In the genomic region with DNA sequence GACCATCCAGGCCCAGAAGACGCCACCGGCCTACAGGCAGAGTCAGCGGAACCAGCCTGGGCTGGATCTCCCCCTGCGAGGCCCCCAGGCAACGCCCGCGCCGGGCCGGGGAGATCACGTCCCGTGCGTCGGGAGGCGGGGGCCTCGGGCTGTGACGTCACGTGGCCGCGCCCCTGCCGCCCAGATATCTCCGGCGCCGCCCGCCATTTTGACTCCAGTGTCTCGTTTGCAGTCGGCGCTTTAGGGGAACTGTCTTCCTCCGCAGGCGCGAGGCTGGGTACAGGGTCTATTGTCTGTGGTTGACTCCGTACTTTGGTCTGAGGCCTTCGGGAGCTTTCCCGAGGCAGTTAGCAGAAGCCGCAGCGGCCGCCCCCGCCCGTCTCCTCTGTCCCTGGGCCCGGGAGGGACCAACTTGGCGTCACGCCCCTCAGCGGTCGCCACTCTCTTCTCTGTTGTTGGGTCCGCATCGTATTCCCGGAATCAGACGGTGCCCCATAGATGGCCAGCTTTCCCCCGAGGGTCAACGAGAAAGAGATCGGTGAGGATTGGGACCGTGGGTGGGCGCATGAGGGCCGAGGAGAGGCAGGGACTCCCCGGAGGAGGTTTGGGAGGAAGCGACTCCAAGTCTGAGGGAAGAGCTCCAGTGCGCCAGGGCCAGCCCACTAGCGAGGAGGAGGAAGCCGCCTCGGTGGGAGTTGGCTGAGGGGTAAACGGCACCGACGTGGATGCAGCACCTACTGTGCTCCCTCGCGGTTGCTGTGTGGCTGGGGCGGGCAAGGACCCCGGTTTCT, we compare ENCODE assay signal across 8 cellular contexts. TPM values are rescaled to one million over a fixed set of nuclear protein-coding genes. Genes with fewer than 3 reads are reported as not detected.
DNase-seq lines count a peak whose midpoint lies in the region; ATAC-seq and TF ChIP-seq lines count a peak whose summit lies in the region.

A gene with protein sequence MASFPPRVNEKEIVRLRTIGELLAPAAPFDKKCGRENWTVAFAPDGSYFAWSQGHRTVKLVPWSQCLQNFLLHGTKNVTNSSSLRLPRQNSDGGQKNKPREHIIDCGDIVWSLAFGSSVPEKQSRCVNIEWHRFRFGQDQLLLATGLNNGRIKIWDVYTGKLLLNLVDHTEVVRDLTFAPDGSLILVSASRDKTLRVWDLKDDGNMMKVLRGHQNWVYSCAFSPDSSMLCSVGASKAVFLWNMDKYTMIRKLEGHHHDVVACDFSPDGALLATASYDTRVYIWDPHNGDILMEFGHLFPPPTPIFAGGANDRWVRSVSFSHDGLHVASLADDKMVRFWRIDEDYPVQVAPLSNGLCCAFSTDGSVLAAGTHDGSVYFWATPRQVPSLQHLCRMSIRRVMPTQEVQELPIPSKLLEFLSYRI (plus strand): TSS at position 217 of the 791 bp plus-strand sequence. CDS start 282 bp downstream, at position 499.

- peak; percentile 97 to 100 for TF ChIP-seq EP300 in tibial nerve (IDR thresholded peaks at IDR 0.05)

- H2BK120ac ChIP-seq in trophoblast cell (ENCODE audit: insufficient read depth, low read length, poor library complexity), result peak within 1 kb of the TSS; percentile 67

- H3K9me3 ChIP-seq in adipocyte (ENCODE audit: control insufficient read depth, low read length), result no peaks in the 10 kb centered on the region
- H3K9me3 ChIP-seq in cardiac muscle cell (ENCODE audit: low read depth), result no peaks in the 10 kb centered on the region
- no peaks in the 10 kb centered on the region for H3K9me3 ChIP-seq in trophoblast cell (ENCODE audit: insufficient read depth, low read depth, low read length)
- H3K9me3 ChIP-seq in tibial nerve, result no peaks in the 10 kb centered on the region

- H4K12ac ChIP-seq in trophoblast cell (ENCODE audit: low read depth, low read length), result peak within 1 kb of the TSS; percentile 63

- H3K27ac ChIP-seq in cardiac muscle cell (peak within 1 kb of the TSS; percentile 98), trophoblast cell (ENCODE audit: low read depth, low read length) (peak within 1 kb of the TSS; percentile 79), tibial nerve (peak within 1 kb of the TSS; percentile 96 to 100 (median 100))

- peak; percentile 76 for ATAC-seq in HG02840 (IDR thresholded peaks at IDR 0.05; ENCODE audit: low FRiP score, unreplicated experiment)

- no CpG with 5 or more reads among the region's 66 CpGs for WGBS in trophoblast cell (ENCODE audit: extremely low coverage, insufficient coverage, insufficient read length)
- WGBS in tibial nerve, 2 donors, result 0% methylated on average over 28 to 43 of the region's 66 CpGs

- in situ Hi-C loops in GM13976 (cut with MboI; ENCODE audit: low sequenced_read_pairs, unreplicated experiment), result loop anchor here (25.0 kb wide), 1 partner anchor 168 kb away; the partner anchor contains the start of gene KSR1

- peak within 1 kb of the TSS; percentile 99 for H3K4me3 ChIP-seq in adipocyte (ENCODE audit: low read length)
- H3K4me3 ChIP-seq in cardiac muscle cell, result peak within 1 kb of the TSS; percentile 49
- H3K4me3 ChIP-seq in trophoblast cell (ENCODE audit: low read depth, low read length), result peak within 1 kb of the TSS; percentile 86
- H3K4me3 ChIP-seq in tibial nerve, result peak within 1 kb of the TSS; percentile 67 to 99 (median 88)

- peaks cover 25% of the 10 kb centered on the region for H3K79me2 ChIP-seq in trophoblast cell (ENCODE audit: control insufficient read depth, insufficient read depth, low read length, poor library complexity)

- peak within 1 kb of the TSS; percentile 94 for H4K91ac ChIP-seq in trophoblast cell (ENCODE audit: low read depth, low read length)

- H3K18ac ChIP-seq in trophoblast cell (ENCODE audit: low read length), result peak within 1 kb of the TSS; percentile 89

- peak within 1 kb of the TSS; percentile 94 for H3K4ac ChIP-seq in trophoblast cell (ENCODE audit: low read depth, low read length)

- H3K14ac ChIP-seq in trophoblast cell (ENCODE audit: low read length), result peak within 1 kb of the TSS; percentile 92

- H2BK12ac ChIP-seq in trophoblast cell (ENCODE audit: low read length), result peak within 1 kb of the TSS; percentile 52

- peak within 1 kb of the TSS; percentile 87 for H2AFZ ChIP-seq in trophoblast cell (ENCODE audit: insufficient read depth, low read length, poor library complexity)

- DNase-seq in GM13976 (ENCODE audit: low spot score) (peak; percentile 97), NCI-H1417 treated with DMSO at 0.1 percent for 48 hours (lab: John Stamatoyannopoulos, UW) (peak; percentile 77), T follicular helper cell (ENCODE audit: low read depth) (peak; percentile 86), adipocyte (ENCODE audit: low read depth) (peak; percentile 97), cardiac muscle cell (ENCODE audit: low read depth in 1 of 2, low spot score in 1 of 2) (peak; percentile 95 to 96), trophoblast cell (peak; percentile 93 to 97), tibial nerve (ENCODE audit: low spot score in 2 of 2) (peak; percentile 92 to 94)

- peak within 1 kb of the TSS; percentile 54 for H3K4me2 ChIP-seq in trophoblast cell (ENCODE audit: low read length)

- TF ChIP-seq CTCF in GM13976 (IDR thresholded peaks at IDR 0.05; ENCODE audit: borderline replicate concordance, control extremely low read depth, extremely low read depth, insufficient read depth, missing control alignments) (peak; percentile 8), cardiac muscle cell (IDR thresholded peaks at IDR 0.05; ENCODE audit: low read depth, low read length) (no peak), tibial nerve (IDR thresholded peaks at IDR 0.05) (peak in 1 of 5 experiments; percentile 37)

- peak within 1 kb of the TSS; percentile 52 for H2BK5ac ChIP-seq in trophoblast cell (ENCODE audit: low read depth, low read length, poor library complexity)

- peaks cover 12% of the 10 kb centered on the region for H3K79me1 ChIP-seq in trophoblast cell (ENCODE audit: low read length)

- H3K23ac ChIP-seq in trophoblast cell (ENCODE audit: low read length), result no peak within 1 kb of the TSS

- peak within 1 kb of the TSS; percentile 86 for H2AK5ac ChIP-seq in trophoblast cell (ENCODE audit: low read length)

- H3K36me3 ChIP-seq in adipocyte (ENCODE audit: control insufficient read depth, insufficient read depth, low read length, severe bottlenecking), result no peaks in the 10 kb centered on the region
- no peaks in the 10 kb centered on the region for H3K36me3 ChIP-seq in cardiac muscle cell
- peaks cover 7 to 8% of the 10 kb centered on the region in 2 experiments for H3K36me3 ChIP-seq in trophoblast cell (ENCODE audit: control insufficient read depth in 1 of 2, insufficient read depth in 2 of 2, low read length in 2 of 2)
- H3K36me3 ChIP-seq in tibial nerve, result no peaks in the 10 kb centered on the region

- H3K27me3 ChIP-seq in adipocyte (replicated peaks; ENCODE audit: control insufficient read depth, insufficient read depth, low read length), result no peaks in the 10 kb centered on the region
- no peaks in the 10 kb centered on the region for H3K27me3 ChIP-seq in cardiac muscle cell
- H3K27me3 ChIP-seq in trophoblast cell (ENCODE audit: insufficient read depth, low read length), result no peaks in the 10 kb centered on the region
- H3K27me3 ChIP-seq in tibial nerve, result no peaks in the 10 kb centered on the region

- peak; percentile 97 to 100 for TF ChIP-seq POLR2A in tibial nerve (IDR thresholded peaks at IDR 0.05)

- peak within 1 kb of the TSS; percentile 83 for H4K8ac ChIP-seq in trophoblast cell (ENCODE audit: low read depth, low read length)

- H3K4me1 ChIP-seq in adipocyte (ENCODE audit: control insufficient read depth, insufficient read depth, low read length), result peaks cover 32% of the 10 kb centered on the region
- H3K4me1 ChIP-seq in cardiac muscle cell (ENCODE audit: low read depth), result peaks cover 15% of the 10 kb centered on the region
- peaks cover 10 to 12% of the 10 kb centered on the region in 2 experiments for H3K4me1 ChIP-seq in trophoblast cell (ENCODE audit: control insufficient read depth in 1 of 2, insufficient read depth in 2 of 2, low read length in 2 of 2)
- H3K4me1 ChIP-seq in tibial nerve, result peaks cover 0 to 38% (median 24%) of the 10 kb centered on the region in 4 donors

- H3K9ac ChIP-seq in adipocyte (ENCODE audit: low read length) (peak within 1 kb of the TSS; percentile 99), trophoblast cell (ENCODE audit: low read length) (peak within 1 kb of the TSS; percentile 96)

RNA-seq across cellular contexts. Expression of the gene that starts here (rescaled TPM):
- total RNA-seq in cardiac muscle cell, result 197 and 471 TPM in 2 replicates
- 308 and 557 TPM in 2 replicates for polyA plus RNA-seq in cardiac muscle cell
- polyA plus RNA-seq in trophoblast cell (2013), result 193 and 206 TPM in 2 replicates
- 100 to 1,000 TPM; 201 to 225 (median 213) TPM for total RNA-seq in tibial nerve

Comparison
In these comparisons a context has a peak if more than half of its experiments do, and no peak if none do; other contexts are left out.
1. Peak in every context shown above with its lines: DNase-seq, ATAC-seq, H3K4me3 ChIP-seq and H3K27ac ChIP-seq.
2. H3K4me3 ChIP-seq: peak in every context shown above with its lines; median percentile 99 in adipocyte; 88 in tibial nerve; 86 in trophoblast cell; 49 in cardiac muscle cell.